ENCODE assay signal across 18 cellular contexts in genomic region chr12:132740652-132741051, GRCh38.
"Had no signal": no experiment of that assay in that cellular context is flagged by ENCODE, and none has a peak within 500 bp of the region (broad histone marks: within the 10 kb centered on the region; RNA-seq: fewer than 3 reads in every experiment).

No MANE protein-coding gene starts in this region.

- H3K36me3 ChIP-seq: uterus had no signal

- H3K4me3 Mint-ChIP-seq: activated naive CD4-positive, alpha-beta T cell treated with anti-CD3 and anti-CD28 coated beads, Interleukin-2, amount 50 U/mL, for 24 hours; naive thymus-derived CD4-positive, alpha-beta T cell; stimulated activated naive CD8-positive, alpha-beta T cell treated with anti-CD3 and anti-CD28 coated beads, Interleukin-15, amount 100 ng/mL, for 72 hours had no signal

- H3K4me3 ChIP-seq: dorsolateral prefrontal cortex, suprapubic skin, transverse colon, uterus had no signal

- H3K9me3 Mint-ChIP-seq: activated naive CD4-positive, alpha-beta T cell treated with anti-CD3 and anti-CD28 coated beads, Interleukin-2, amount 50 U/mL, for 24 hours had no signal

- H3K27ac ChIP-seq: neutrophil, suprapubic skin, transverse colon, uterus, WERI-Rb-1 had no signal

- H3K27me3 Mint-ChIP-seq: activated naive CD4-positive, alpha-beta T cell treated with anti-CD3 and anti-CD28 coated beads, Interleukin-2, amount 50 U/mL, for 24 hours; naive thymus-derived CD4-positive, alpha-beta T cell; stimulated activated naive CD8-positive, alpha-beta T cell treated with anti-CD3 and anti-CD28 coated beads, Interleukin-15, amount 100 ng/mL, for 72 hours had no signal

- DNase-seq: activated CD4-positive, alpha-beta T cell treated with anti-CD3 and anti-CD28 coated beads for 1 hour; activated CD4-positive, alpha-beta T cell treated with anti-CD3 and anti-CD28 coated beads, Interleukin-2, amount 50 U/mL, for 4 hours; activated gamma-delta T cell; dorsolateral prefrontal cortex; foreskin melanocyte; mesendoderm; stimulated activated CD4-positive, alpha-beta T cell treated with anti-CD3 and anti-CD28 coated beads, Interleukin-12 subunit alpha, Interleukin-12 subunit beta, amount 100 ng/mL, for 4 hours; stimulated activated CD4-positive, alpha-beta T cell treated with anti-CD3 and anti-CD28 coated beads, Interleukin-1b, Interleukin-23, amount 100 ng/mL, for 48 hours; stimulated activated naive CD8-positive, alpha-beta T cell treated with anti-CD3 and anti-CD28 coated beads, Interleukin-15, amount 100 ng/mL, for 72 hours; SW 1271; transverse colon; uterus; WERI-Rb-1 had no signal

- H3K27me3 ChIP-seq: dorsolateral prefrontal cortex, neutrophil, suprapubic skin, transverse colon, uterus had no signal

- ATAC-seq: naive thymus-derived CD4-positive, alpha-beta T cell; stimulated activated naive CD8-positive, alpha-beta T cell treated with anti-CD3 and anti-CD28 coated beads, Interleukin-15, amount 100 ng/mL, for 72 hours had no signal

- H3K4me1 ChIP-seq: suprapubic skin, transverse colon, uterus had no signal

- FAIRE-seq: colon had no signal

- H3K27ac Mint-ChIP-seq: activated naive CD4-positive, alpha-beta T cell treated with anti-CD3 and anti-CD28 coated beads, Interleukin-2, amount 50 U/mL, for 24 hours had no signal

- H3K9me3 ChIP-seq: neutrophil, suprapubic skin, transverse colon, uterus had no signal
